In the genomic region with DNA sequence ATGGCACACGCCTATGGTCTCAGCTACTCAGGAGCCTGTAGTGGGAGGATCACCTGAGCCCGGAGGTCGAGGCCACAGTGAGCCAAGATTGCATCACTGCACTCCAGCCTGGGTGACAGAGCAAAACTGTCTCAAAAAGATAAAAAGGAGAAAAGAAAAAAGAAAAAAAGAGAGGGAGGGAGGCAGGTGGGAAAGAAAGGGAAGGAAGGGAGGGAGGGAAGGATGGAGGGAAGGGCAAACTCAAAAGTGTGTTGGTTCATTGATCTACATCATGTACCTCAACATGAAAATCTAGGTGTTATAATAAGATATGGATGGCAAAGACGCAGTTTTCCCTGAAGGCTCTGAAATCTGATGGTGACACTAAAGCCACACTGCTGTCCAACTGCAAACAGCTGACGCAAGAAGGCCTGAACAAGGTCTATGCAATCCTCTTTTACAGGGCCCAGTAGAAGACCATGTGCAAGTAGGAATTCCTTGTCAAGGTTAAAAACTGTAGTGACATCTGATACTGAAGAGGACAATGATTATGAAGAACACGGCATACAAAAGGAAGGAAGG, we compare ENCODE assay signal across 1 cellular context.
TF ChIP-seq lines count a peak whose summit lies in the region.

No MANE protein-coding gene starts in this region.

TF ChIP-seq in K562, 482 proteins besides CTCF, POLR2A, EP300 and RAD21 (continued from another document and continues in another):
- TF ChIP-seq, protein P1, sequence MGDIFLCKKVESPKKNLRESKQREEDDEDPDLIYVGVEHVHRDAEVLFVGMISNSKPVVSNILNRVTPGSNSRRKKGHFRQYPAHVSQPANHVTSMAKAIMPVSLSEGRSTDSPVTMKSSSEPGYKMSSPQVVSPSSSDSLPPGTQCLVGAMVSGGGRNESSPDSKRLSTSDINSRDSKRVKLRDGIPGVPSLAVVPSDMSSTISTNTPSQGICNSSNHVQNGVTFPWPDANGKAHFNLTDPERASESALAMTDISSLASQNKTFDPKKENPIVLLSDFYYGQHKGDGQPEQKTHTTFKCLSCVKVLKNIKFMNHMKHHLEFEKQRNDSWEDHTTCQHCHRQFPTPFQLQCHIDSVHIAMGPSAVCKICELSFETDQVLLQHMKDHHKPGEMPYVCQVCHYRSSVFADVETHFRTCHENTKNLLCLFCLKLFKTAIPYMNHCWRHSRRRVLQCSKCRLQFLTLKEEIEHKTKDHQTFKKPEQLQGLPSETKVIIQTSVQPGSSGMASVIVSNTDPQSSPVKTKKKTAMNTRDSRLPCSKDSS (IDR thresholded peaks at IDR 0.05; ENCODE audit: low read depth, partially characterized antibody): no peak
- TF ChIP-seq HMG20B (CRISPR knock-in tag; IDR thresholded peaks at IDR 0.05) (no peak), HDAC2 (IDR thresholded peaks at IDR 0.05) (peak; percentile 84), ZNF707 (CRISPR knock-in tag; conservative IDR thresholded peaks at IDR 0.05) (no peak), ZBTB17 (CRISPR knock-in tag; IDR thresholded peaks at IDR 0.05) (peak; percentile 37; the same call in 1 of the 2 replicates), ETV1 (tag; conservative IDR thresholded peaks at IDR 0.05; ENCODE audit: low read depth) (no peak), CREM (IDR thresholded peaks at IDR 0.05; ENCODE audit: low read depth) (0 out of 2 replicates have a peak, but pooled peaks have one; percentile 6), RNF2 (IDR thresholded peaks at IDR 0.05) (peak; percentile 29; the same call in 1 of the 2 replicates), ZNF41 (CRISPR knock-in tag; conservative IDR thresholded peaks at IDR 0.05) (no peak), STAT5B (CRISPR knock-in tag; IDR thresholded peaks at IDR 0.05) (no peak), NFXL1 (CRISPR knock-in tag; IDR thresholded peaks at IDR 0.05) (no peak), ZNF77 (CRISPR knock-in tag; IDR thresholded peaks at IDR 0.05) (no peak), POLR2AphosphoS5 (IDR thresholded peaks at IDR 0.05; ENCODE audit: control insufficient read depth, insufficient read depth, low read depth, low read length) (no peak), NR4A1 (CRISPR knock-in tag; IDR thresholded peaks at IDR 0.05) (no peak), NR4A1 (tag; IDR thresholded peaks at IDR 0.05) (peak; percentile 67; the same call in 1 of the 2 replicates), NEUROD1 (IDR thresholded peaks at IDR 0.05; ENCODE audit: borderline replicate concordance, low read depth, low read length, partially characterized antibody) (no peak), XRCC5 (IDR thresholded peaks at IDR 0.05; ENCODE audit: low read depth, low read length) (no peak), THRAP3 (IDR thresholded peaks at IDR 0.05; ENCODE audit: borderline replicate concordance) (no peak), SMARCE1 (IDR thresholded peaks at IDR 0.05) (peak; percentile 84; the same call in 1 of the 2 replicates), MEIS2 (IDR thresholded peaks at IDR 0.05; ENCODE audit: partially characterized antibody) (peak; percentile 2), ZBTB1 (CRISPR knock-in tag; IDR thresholded peaks at IDR 0.05; ENCODE audit: borderline replicate concordance, low read depth) (no peak), ZSCAN32 (CRISPR knock-in tag; IDR thresholded peaks at IDR 0.05) (0 out of 2 replicates have a peak, but pooled peaks have one; percentile 39), ZKSCAN8 (CRISPR knock-in tag; IDR thresholded peaks at IDR 0.05) (no peak), NCOR1 (IDR thresholded peaks at IDR 0.05) (peak; percentile 28; the same call in 1 of the 2 replicates), HMG20A (CRISPR knock-in tag; conservative IDR thresholded peaks at IDR 0.05) (no peak)
- TF ChIP-seq, protein P2, sequence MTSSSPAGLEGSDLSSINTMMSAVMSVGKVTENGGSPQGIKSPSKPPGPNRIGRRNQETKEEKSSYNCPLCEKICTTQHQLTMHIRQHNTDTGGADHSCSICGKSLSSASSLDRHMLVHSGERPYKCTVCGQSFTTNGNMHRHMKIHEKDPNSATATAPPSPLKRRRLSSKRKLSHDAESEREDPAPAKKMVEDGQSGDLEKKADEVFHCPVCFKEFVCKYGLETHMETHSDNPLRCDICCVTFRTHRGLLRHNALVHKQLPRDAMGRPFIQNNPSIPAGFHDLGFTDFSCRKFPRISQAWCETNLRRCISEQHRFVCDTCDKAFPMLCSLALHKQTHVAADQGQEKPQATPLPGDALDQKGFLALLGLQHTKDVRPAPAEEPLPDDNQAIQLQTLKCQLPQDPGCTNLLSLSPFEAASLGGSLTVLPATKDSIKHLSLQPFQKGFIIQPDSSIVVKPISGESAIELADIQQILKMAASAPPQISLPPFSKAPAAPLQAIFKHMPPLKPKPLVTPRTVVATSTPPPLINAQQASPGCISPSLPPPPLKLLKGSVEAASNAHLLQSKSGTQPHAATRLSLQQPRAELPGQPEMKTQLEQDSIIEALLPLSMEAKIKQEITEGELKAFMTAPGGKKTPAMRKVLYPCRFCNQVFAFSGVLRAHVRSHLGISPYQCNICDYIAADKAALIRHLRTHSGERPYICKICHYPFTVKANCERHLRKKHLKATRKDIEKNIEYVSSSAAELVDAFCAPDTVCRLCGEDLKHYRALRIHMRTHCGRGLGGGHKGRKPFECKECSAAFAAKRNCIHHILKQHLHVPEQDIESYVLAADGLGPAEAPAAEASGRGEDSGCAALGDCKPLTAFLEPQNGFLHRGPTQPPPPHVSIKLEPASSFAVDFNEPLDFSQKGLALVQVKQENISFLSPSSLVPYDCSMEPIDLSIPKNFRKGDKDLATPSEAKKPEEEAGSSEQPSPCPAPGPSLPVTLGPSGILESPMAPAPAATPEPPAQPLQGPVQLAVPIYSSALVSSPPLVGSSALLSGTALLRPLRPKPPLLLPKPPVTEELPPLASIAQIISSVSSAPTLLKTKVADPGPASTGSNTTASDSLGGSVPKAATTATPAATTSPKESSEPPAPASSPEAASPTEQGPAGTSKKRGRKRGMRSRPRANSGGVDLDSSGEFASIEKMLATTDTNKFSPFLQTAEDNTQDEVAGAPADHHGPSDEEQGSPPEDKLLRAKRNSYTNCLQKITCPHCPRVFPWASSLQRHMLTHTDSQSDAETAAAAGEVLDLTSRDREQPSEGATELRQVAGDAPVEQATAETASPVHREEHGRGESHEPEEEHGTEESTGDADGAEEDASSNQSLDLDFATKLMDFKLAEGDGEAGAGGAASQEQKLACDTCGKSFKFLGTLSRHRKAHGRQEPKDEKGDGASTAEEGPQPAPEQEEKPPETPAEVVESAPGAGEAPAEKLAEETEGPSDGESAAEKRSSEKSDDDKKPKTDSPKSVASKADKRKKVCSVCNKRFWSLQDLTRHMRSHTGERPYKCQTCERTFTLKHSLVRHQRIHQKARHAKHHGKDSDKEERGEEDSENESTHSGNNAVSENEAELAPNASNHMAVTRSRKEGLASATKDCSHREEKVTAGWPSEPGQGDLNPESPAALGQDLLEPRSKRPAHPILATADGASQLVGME (CRISPR knock-in tag; IDR thresholded peaks at IDR 0.05): no peak
- TF ChIP-seq, protein P3, sequence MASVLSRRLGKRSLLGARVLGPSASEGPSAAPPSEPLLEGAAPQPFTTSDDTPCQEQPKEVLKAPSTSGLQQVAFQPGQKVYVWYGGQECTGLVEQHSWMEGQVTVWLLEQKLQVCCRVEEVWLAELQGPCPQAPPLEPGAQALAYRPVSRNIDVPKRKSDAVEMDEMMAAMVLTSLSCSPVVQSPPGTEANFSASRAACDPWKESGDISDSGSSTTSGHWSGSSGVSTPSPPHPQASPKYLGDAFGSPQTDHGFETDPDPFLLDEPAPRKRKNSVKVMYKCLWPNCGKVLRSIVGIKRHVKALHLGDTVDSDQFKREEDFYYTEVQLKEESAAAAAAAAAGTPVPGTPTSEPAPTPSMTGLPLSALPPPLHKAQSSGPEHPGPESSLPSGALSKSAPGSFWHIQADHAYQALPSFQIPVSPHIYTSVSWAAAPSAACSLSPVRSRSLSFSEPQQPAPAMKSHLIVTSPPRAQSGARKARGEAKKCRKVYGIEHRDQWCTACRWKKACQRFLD (CRISPR knock-in tag; IDR thresholded peaks at IDR 0.05): peak; percentile 59; the same call in 1 of the 2 replicates
- TF ChIP-seq, protein P4, sequence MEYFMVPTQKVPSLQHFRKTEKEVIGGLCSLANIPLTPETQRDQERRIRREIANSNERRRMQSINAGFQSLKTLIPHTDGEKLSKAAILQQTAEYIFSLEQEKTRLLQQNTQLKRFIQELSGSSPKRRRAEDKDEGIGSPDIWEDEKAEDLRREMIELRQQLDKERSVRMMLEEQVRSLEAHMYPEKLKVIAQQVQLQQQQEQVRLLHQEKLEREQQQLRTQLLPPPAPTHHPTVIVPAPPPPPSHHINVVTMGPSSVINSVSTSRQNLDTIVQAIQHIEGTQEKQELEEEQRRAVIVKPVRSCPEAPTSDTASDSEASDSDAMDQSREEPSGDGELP (CRISPR knock-in tag; IDR thresholded peaks at IDR 0.05; ENCODE audit: borderline replicate concordance): peak; percentile 49; the same call in 1 of the 2 replicates
- TF ChIP-seq, protein P5, sequence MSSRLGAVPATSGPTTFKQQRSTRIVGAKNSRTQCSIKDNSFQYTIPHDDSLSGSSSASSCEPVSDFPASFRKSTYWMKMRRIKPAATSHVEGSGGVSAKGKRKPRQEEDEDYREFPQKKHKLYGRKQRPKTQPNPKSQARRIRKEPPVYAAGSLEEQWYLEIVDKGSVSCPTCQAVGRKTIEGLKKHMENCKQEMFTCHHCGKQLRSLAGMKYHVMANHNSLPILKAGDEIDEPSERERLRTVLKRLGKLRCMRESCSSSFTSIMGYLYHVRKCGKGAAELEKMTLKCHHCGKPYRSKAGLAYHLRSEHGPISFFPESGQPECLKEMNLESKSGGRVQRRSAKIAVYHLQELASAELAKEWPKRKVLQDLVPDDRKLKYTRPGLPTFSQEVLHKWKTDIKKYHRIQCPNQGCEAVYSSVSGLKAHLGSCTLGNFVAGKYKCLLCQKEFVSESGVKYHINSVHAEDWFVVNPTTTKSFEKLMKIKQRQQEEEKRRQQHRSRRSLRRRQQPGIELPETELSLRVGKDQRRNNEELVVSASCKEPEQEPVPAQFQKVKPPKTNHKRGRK (tag; IDR thresholded peaks at IDR 0.05): no peak
- TF ChIP-seq, protein P6, sequence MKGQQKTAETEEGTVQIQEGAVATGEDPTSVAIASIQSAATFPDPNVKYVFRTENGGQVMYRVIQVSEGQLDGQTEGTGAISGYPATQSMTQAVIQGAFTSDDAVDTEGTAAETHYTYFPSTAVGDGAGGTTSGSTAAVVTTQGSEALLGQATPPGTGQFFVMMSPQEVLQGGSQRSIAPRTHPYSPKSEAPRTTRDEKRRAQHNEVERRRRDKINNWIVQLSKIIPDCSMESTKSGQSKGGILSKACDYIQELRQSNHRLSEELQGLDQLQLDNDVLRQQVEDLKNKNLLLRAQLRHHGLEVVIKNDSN (CRISPR knock-in tag; IDR thresholded peaks at IDR 0.05): no peak
- TF ChIP-seq, protein P7, sequence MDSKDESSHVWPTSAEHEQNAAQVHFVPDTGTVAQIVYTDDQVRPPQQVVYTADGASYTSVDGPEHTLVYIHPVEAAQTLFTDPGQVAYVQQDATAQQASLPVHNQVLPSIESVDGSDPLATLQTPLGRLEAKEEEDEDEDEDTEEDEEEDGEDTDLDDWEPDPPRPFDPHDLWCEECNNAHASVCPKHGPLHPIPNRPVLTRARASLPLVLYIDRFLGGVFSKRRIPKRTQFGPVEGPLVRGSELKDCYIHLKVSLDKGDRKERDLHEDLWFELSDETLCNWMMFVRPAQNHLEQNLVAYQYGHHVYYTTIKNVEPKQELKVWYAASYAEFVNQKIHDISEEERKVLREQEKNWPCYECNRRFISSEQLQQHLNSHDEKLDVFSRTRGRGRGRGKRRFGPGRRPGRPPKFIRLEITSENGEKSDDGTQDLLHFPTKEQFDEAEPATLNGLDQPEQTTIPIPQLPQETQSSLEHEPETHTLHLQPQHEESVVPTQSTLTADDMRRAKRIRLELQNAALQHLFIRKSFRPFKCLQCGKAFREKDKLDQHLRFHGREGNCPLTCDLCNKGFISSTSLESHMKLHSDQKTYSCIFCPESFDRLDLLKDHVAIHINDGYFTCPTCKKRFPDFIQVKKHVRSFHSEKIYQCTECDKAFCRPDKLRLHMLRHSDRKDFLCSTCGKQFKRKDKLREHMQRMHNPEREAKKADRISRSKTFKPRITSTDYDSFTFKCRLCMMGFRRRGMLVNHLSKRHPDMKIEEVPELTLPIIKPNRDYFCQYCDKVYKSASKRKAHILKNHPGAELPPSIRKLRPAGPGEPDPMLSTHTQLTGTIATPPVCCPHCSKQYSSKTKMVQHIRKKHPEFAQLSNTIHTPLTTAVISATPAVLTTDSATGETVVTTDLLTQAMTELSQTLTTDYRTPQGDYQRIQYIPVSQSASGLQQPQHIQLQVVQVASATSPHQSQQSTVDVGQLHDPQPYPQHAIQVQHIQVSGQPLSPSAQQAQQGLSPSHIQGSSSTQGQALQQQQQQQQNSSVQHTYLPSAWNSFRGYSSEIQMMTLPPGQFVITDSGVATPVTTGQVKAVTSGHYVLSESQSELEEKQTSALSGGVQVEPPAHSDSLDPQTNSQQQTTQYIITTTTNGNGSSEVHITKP (IDR thresholded peaks at IDR 0.05; ENCODE audit: partially characterized antibody): no peak
- TF ChIP-seq, protein P8, sequence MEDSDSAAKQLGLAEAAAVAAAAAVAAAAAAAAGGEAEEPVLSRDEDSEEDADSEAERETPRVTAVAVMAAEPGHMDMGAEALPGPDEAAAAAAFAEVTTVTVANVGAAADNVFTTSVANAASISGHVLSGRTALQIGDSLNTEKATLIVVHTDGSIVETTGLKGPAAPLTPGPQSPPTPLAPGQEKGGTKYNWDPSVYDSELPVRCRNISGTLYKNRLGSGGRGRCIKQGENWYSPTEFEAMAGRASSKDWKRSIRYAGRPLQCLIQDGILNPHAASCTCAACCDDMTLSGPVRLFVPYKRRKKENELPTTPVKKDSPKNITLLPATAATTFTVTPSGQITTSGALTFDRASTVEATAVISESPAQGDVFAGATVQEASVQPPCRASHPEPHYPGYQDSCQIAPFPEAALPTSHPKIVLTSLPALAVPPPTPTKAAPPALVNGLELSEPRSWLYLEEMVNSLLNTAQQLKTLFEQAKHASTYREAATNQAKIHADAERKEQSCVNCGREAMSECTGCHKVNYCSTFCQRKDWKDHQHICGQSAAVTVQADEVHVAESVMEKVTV (CRISPR knock-in tag; IDR thresholded peaks at IDR 0.05): no peak
- TF ChIP-seq, protein P9, sequence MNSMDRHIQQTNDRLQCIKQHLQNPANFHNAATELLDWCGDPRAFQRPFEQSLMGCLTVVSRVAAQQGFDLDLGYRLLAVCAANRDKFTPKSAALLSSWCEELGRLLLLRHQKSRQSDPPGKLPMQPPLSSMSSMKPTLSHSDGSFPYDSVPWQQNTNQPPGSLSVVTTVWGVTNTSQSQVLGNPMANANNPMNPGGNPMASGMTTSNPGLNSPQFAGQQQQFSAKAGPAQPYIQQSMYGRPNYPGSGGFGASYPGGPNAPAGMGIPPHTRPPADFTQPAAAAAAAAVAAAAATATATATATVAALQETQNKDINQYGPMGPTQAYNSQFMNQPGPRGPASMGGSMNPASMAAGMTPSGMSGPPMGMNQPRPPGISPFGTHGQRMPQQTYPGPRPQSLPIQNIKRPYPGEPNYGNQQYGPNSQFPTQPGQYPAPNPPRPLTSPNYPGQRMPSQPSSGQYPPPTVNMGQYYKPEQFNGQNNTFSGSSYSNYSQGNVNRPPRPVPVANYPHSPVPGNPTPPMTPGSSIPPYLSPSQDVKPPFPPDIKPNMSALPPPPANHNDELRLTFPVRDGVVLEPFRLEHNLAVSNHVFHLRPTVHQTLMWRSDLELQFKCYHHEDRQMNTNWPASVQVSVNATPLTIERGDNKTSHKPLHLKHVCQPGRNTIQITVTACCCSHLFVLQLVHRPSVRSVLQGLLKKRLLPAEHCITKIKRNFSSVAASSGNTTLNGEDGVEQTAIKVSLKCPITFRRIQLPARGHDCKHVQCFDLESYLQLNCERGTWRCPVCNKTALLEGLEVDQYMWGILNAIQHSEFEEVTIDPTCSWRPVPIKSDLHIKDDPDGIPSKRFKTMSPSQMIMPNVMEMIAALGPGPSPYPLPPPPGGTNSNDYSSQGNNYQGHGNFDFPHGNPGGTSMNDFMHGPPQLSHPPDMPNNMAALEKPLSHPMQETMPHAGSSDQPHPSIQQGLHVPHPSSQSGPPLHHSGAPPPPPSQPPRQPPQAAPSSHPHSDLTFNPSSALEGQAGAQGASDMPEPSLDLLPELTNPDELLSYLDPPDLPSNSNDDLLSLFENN (IDR thresholded peaks at IDR 0.05; ENCODE audit: low read depth in 2 of 2, low read length in 2 of 2): no peak
